29 cellular contexts compared by ENCODE assay signal in genomic region chr10:17351506-17351905, GRCh38.
"Had no signal": no experiment of that assay in that cellular context is flagged by ENCODE, and none has a peak within 500 bp of the region (broad histone marks: within the 10 kb centered on the region; RNA-seq: fewer than 3 reads in every experiment).

No MANE protein-coding gene starts in this region.

- H3K36me3 Mint-ChIP-seq: neural progenitor cell; stimulated activated effector memory CD8-positive, alpha-beta T cell treated with anti-CD3 and anti-CD28 coated beads, Interleukin-12 subunit alpha, Interleukin-12 subunit beta, amount 100 ng/mL, for 72 hours; stimulated activated naive B cell treated with anti-CD40 and anti-IgM and Interleukin-4, amounts not matched to agents 10 μg/mL and 1 μg/mL and 100 μg/mL, for 72 hours had no signal

- H3K4me3 ChIP-seq: neural progenitor cell, ovary, psoas muscle, right lobe of liver, sigmoid colon, stomach, thoracic aorta, thyroid gland, tibial nerve, upper lobe of left lung, vagina had no signal

- H3K27ac ChIP-seq: neural progenitor cell, ovary, parathyroid adenoma, psoas muscle, right lobe of liver, sigmoid colon, stomach, thoracic aorta, thyroid gland, tibial nerve, upper lobe of left lung, vagina had no signal

- H3K4me2 ChIP-seq: neural progenitor cell had no signal

- H3K9ac ChIP-seq: neural progenitor cell, parathyroid adenoma had no signal

- H3K4me1 Mint-ChIP-seq: natural killer cell; stimulated activated naive B cell treated with anti-CD40 and anti-IgM and Interleukin-4, amounts not matched to agents 10 μg/mL and 1 μg/mL and 100 μg/mL, for 72 hours had no signal

- H3K9me3 Mint-ChIP-seq: nephron; neural progenitor cell; stimulated activated effector memory CD8-positive, alpha-beta T cell treated with anti-CD3 and anti-CD28 coated beads, Interleukin-12 subunit alpha, Interleukin-12 subunit beta, amount 100 ng/mL, for 72 hours had no signal

- H3K4me1 ChIP-seq: neural progenitor cell, parathyroid adenoma, psoas muscle, right lobe of liver, upper lobe of left lung had no signal

- H3K9me3 ChIP-seq: ovary, psoas muscle, right lobe of liver, sigmoid colon, stomach, thoracic aorta, thyroid gland, tibial nerve, upper lobe of left lung, vagina had no signal

- FAIRE-seq: small intestine, urothelium cell line had no signal

- DNase-seq: natural killer cell; occipital lobe; ovary; posterior cingulate gyrus; psoas muscle; right cardiac atrium; right lobe of liver; sigmoid colon; small intestine; stimulated activated CD4-positive, alpha-beta T cell treated with anti-CD3 and anti-CD28 coated beads, Interleukin-15, amount 100 ng/mL, for 24 hours; stimulated activated CD4-positive, alpha-beta T cell treated with anti-CD3 and anti-CD28 coated beads, Interleukin-2, amount 100 ng/mL, for 24 hours; stimulated activated CD4-positive, alpha-beta T cell treated with anti-CD3 and anti-CD28 coated beads, Interleukin-2, amount 100 ng/mL, for 48 hours; stimulated activated CD4-positive, alpha-beta T cell treated with anti-CD3 and anti-CD28 coated beads, Interleukin-4, amount 100 ng/mL, for 24 hours; stimulated activated naive B cell treated with anti-CD40 and anti-IgM and Interleukin-4, amounts not matched to agents 10 μg/mL and 1 μg/mL and 100 μg/mL, for 72 hours; stimulated activated naive CD4-positive, alpha-beta T cell treated with Interleukin-2 at 50 U/mL for 16 hours; stomach; thyroid gland; trophoblast cell; upper lobe of left lung had no signal

- H3K36me3 ChIP-seq: neural progenitor cell, ovary, right lobe of liver, sigmoid colon, stomach, thoracic aorta, thyroid gland, tibial nerve, upper lobe of left lung, vagina had no signal

- H3K79me2 ChIP-seq: parathyroid adenoma had no signal

- ATAC-seq: natural killer cell; psoas muscle; right cardiac atrium; right lobe of liver; stimulated activated effector memory CD8-positive, alpha-beta T cell treated with anti-CD3 and anti-CD28 coated beads, Interleukin-12 subunit alpha, Interleukin-12 subunit beta, amount 100 ng/mL, for 72 hours; stimulated activated naive B cell treated with anti-CD40 and anti-IgM and Interleukin-4, amounts not matched to agents 10 μg/mL and 1 μg/mL and 100 μg/mL, for 72 hours had no signal

- H2AFZ ChIP-seq: neural progenitor cell, parathyroid adenoma had no signal

- H3K27ac Mint-ChIP-seq: natural killer cell; nephron; neural progenitor cell; progenitor cell of endocrine pancreas; stimulated activated effector memory CD8-positive, alpha-beta T cell treated with anti-CD3 and anti-CD28 coated beads, Interleukin-12 subunit alpha, Interleukin-12 subunit beta, amount 100 ng/mL, for 72 hours; stimulated activated naive B cell treated with anti-CD40 and anti-IgM and Interleukin-4, amounts not matched to agents 10 μg/mL and 1 μg/mL and 100 μg/mL, for 72 hours; stimulated activated naive CD8-positive, alpha-beta T cell treated with anti-CD3 and anti-CD28 coated beads, Interleukin-15, Interleukin-2, amounts not matched to agents 100 ng/mL and 50 ng/mL, for 24 hours had no signal

- H3K4me3 Mint-ChIP-seq: natural killer cell; nephron; neural progenitor cell; stimulated activated effector memory CD8-positive, alpha-beta T cell treated with anti-CD3 and anti-CD28 coated beads, Interleukin-12 subunit alpha, Interleukin-12 subunit beta, amount 100 ng/mL, for 72 hours; stimulated activated naive B cell treated with anti-CD40 and anti-IgM and Interleukin-4, amounts not matched to agents 10 μg/mL and 1 μg/mL and 100 μg/mL, for 72 hours; stimulated activated naive CD8-positive, alpha-beta T cell treated with anti-CD3 and anti-CD28 coated beads, Interleukin-15, Interleukin-2, amounts not matched to agents 100 ng/mL and 50 ng/mL, for 24 hours had no signal

- H3K27me3 ChIP-seq: neural progenitor cell, ovary, right lobe of liver, sigmoid colon, stomach, thyroid gland, tibial nerve, upper lobe of left lung, vagina had no signal
